ENCODE assay signal across 1 cellular context in genomic region chr17:18182978-18183333, GRCh38.
TF ChIP-seq lines count a peak whose summit lies in the region.

No MANE protein-coding gene starts in this region.

TF ChIP-seq in HepG2, 621 proteins besides CTCF, POLR2A, EP300 and RAD21 (continued from another document and continues in another):
- no peak for TF ChIP-seq ZNF281 (CRISPR knock-in tag; IDR thresholded peaks at IDR 0.05; ENCODE audit: borderline replicate concordance)
- peak; percentile 17; the same call in 1 of the 2 replicates for TF ChIP-seq ZNF124 (CRISPR knock-in tag; IDR thresholded peaks at IDR 0.05)
- TF ChIP-seq UBTF (CRISPR knock-in tag; IDR thresholded peaks at IDR 0.05), result peak; percentile 66; the same call in 1 of the 2 replicates
- no peak for TF ChIP-seq NFE2L1 (CRISPR knock-in tag; IDR thresholded peaks at IDR 0.05; ENCODE audit: borderline replicate concordance)
- no peak for TF ChIP-seq SKI (IDR thresholded peaks at IDR 0.05; ENCODE audit: partially characterized antibody)
- TF ChIP-seq IKZF1 (IDR thresholded peaks at IDR 0.05), result no peak
- TF ChIP-seq ESRRA (CRISPR knock-in tag; IDR thresholded peaks at IDR 0.05; ENCODE audit: low read depth), result no peak; the same call in 1 of the 2 replicates
- TF ChIP-seq ZNF337 (CRISPR knock-in tag; IDR thresholded peaks at IDR 0.05; ENCODE audit: borderline replicate concordance, low read depth), result no peak
- no peak for TF ChIP-seq IRX3 (CRISPR knock-in tag; IDR thresholded peaks at IDR 0.05; ENCODE audit: borderline replicate concordance, low read depth)
- TF ChIP-seq ZNF274 (CRISPR knock-in tag; IDR thresholded peaks at IDR 0.05), result no peak
- TF ChIP-seq ZSCAN31 (CRISPR knock-in tag; IDR thresholded peaks at IDR 0.05; ENCODE audit: low read depth), result no peak; the same call in 1 of the 2 replicates
- TF ChIP-seq GRHL1 (CRISPR knock-in tag; conservative IDR thresholded peaks at IDR 0.05), result no peak
- no peak for TF ChIP-seq THAP11 (CRISPR knock-in tag; IDR thresholded peaks at IDR 0.05)
- TF ChIP-seq TBP (CRISPR knock-in tag; IDR thresholded peaks at IDR 0.05), result no peak
- no peak for TF ChIP-seq MAFF (IDR thresholded peaks at IDR 0.05; ENCODE audit: low read depth, low read length)
- no peak for TF ChIP-seq ARID2 (CRISPR knock-in tag; IDR thresholded peaks at IDR 0.05; ENCODE audit: borderline replicate concordance)
- no peak for TF ChIP-seq RBM22 (optimal IDR thresholded peaks at IDR 0.05; ENCODE audit: low read length)
- TF ChIP-seq ZZZ3 (CRISPR knock-in tag; IDR thresholded peaks at IDR 0.05; ENCODE audit: borderline replicate concordance), result peak; percentile 75; the same call in 1 of the 2 replicates
- peak; percentile 57; the same call in 1 of the 2 replicates for TF ChIP-seq MYC (CRISPR knock-in tag; IDR thresholded peaks at IDR 0.05; ENCODE audit: borderline replicate concordance)
- TF ChIP-seq ZBTB21 (CRISPR knock-in tag; IDR thresholded peaks at IDR 0.05), result no peak; the same call in 1 of the 2 replicates
- TF ChIP-seq HNRNPK (IDR thresholded peaks at IDR 0.05; ENCODE audit: low read depth, low read length, poor library complexity, severe bottlenecking), result no peak
- TF ChIP-seq ZNF782 (CRISPR knock-in tag; IDR thresholded peaks at IDR 0.05; ENCODE audit: borderline replicate concordance), result peak; percentile 71; the same call in 1 of the 2 replicates
- 0 out of 2 replicates have a peak, but pooled peaks have one; percentile 24 for TF ChIP-seq ZNF230 (CRISPR knock-in tag; IDR thresholded peaks at IDR 0.05)
- TF ChIP-seq CAMTA2 (CRISPR knock-in tag; IDR thresholded peaks at IDR 0.05; ENCODE audit: borderline replicate concordance), result no peak; the same call in 1 of the 2 replicates
- TF ChIP-seq MZF1 (CRISPR knock-in tag; IDR thresholded peaks at IDR 0.05; ENCODE audit: borderline replicate concordance), result no peak
- TF ChIP-seq ZBTB39 (CRISPR knock-in tag; IDR thresholded peaks at IDR 0.05), result no peak
- TF ChIP-seq PPARG (CRISPR knock-in tag; conservative IDR thresholded peaks at IDR 0.05), result no peak
- TF ChIP-seq KDM6A (CRISPR knock-in tag; IDR thresholded peaks at IDR 0.05; ENCODE audit: low read depth), result no peak
- TF ChIP-seq ZNF703 (CRISPR knock-in tag; IDR thresholded peaks at IDR 0.05; ENCODE audit: borderline replicate concordance), result no peak
- no peak for TF ChIP-seq ZNF382 (CRISPR knock-in tag; IDR thresholded peaks at IDR 0.05; ENCODE audit: borderline replicate concordance)
- no peak for TF ChIP-seq ZNF567 (CRISPR knock-in tag; IDR thresholded peaks at IDR 0.05; ENCODE audit: borderline replicate concordance)
- TF ChIP-seq TIGD3 (CRISPR knock-in tag; IDR thresholded peaks at IDR 0.05; ENCODE audit: borderline replicate concordance), result peak; percentile 67; the same call in 1 of the 2 replicates
- no peak for TF ChIP-seq STAT5B (CRISPR knock-in tag; IDR thresholded peaks at IDR 0.05)
- no peak for TF ChIP-seq CREB3 (CRISPR knock-in tag; IDR thresholded peaks at IDR 0.05)
- no peak for TF ChIP-seq BCLAF1 (IDR thresholded peaks at IDR 0.05)
- TF ChIP-seq MED13 (CRISPR knock-in tag; IDR thresholded peaks at IDR 0.05), result no peak
- no peak for TF ChIP-seq PLSCR1 (CRISPR knock-in tag; IDR thresholded peaks at IDR 0.05; ENCODE audit: borderline replicate concordance)
- TF ChIP-seq ZNF142 (CRISPR knock-in tag; IDR thresholded peaks at IDR 0.05), result peak; percentile 81
- no peak for TF ChIP-seq ZNF234 (CRISPR knock-in tag; conservative IDR thresholded peaks at IDR 0.05)
